8 cellular contexts compared by ENCODE assay signal in genomic region chr4:183407635-183408463, GRCh38. TPM values are rescaled to one million over a fixed set of nuclear protein-coding genes. Genes with fewer than 3 reads are reported as not detected.
A peak's percentile ranks its signal among the peaks of the same experiment; 100 is the strongest.
DNase-seq lines count a peak whose midpoint lies in the region; ATAC-seq, FAIRE-seq and TF ChIP-seq lines count a peak whose summit lies in the region.

No MANE protein-coding gene starts in this region.

- H3K4me1 ChIP-seq in astrocyte (ENCODE audit: insufficient read depth, low read length), result peaks cover 1% of the 10 kb centered on the region
- H3K4me1 ChIP-seq in mesodermal cell (ENCODE audit: control insufficient read depth, insufficient read depth, low read length, poor library complexity, severe bottlenecking), result no peaks in the 10 kb centered on the region

- peak overlapping the region; percentile 83 for H3K4me2 ChIP-seq in astrocyte (ENCODE audit: low read length)

- DNase-seq in activated naive CD4-positive, alpha-beta T cell treated with Interleukin-2 at 50 U/mL for 16 hours, result no peak
- no peak for DNase-seq in astrocyte (ENCODE audit: low read depth)
- no peak for DNase-seq in type B pancreatic cell (ENCODE audit: extremely low spot score, unreplicated experiment)
- DNase-seq in GM19240 (ENCODE audit: insufficient read length, low spot score), result no peak
- no peak for DNase-seq in middle frontal gyrus (ENCODE audit: extremely low spot score, low spot score)

- H3K4me1 Mint-ChIP-seq in activated naive CD4-positive, alpha-beta T cell treated with anti-CD3 and anti-CD28 coated beads, Interleukin-2, amount 50 U/mL, for 24 hours, result peaks cover 14% of the 10 kb centered on the region
- H3K4me1 Mint-ChIP-seq in astrocyte (ENCODE audit: low read depth, unreplicated experiment), result no peaks in the 10 kb centered on the region
- peaks cover 22% of the 10 kb centered on the region for H3K4me1 Mint-ChIP-seq in type B pancreatic cell (ENCODE audit: unreplicated experiment)

- H3K36me3 ChIP-seq in astrocyte (ENCODE audit: insufficient read depth, low read length) (no peaks in the 10 kb centered on the region), mesodermal cell (ENCODE audit: control insufficient read depth, insufficient read depth, low read length) (no peaks in the 10 kb centered on the region)

- no peaks in the 10 kb centered on the region for H3K27me3 Mint-ChIP-seq in activated naive CD4-positive, alpha-beta T cell treated with anti-CD3 and anti-CD28 coated beads, Interleukin-2, amount 50 U/mL, for 24 hours
- H3K27me3 Mint-ChIP-seq in astrocyte (ENCODE audit: low read depth, unreplicated experiment), result peaks cover 15% of the 10 kb centered on the region
- no peaks in the 10 kb centered on the region for H3K27me3 Mint-ChIP-seq in type B pancreatic cell

- H3K27me3 ChIP-seq in astrocyte (ENCODE audit: insufficient read depth, low read length), result no peaks in the 10 kb centered on the region

- no peaks in the 10 kb centered on the region for H3K9me3 Mint-ChIP-seq in activated naive CD4-positive, alpha-beta T cell treated with anti-CD3 and anti-CD28 coated beads, Interleukin-2, amount 50 U/mL, for 24 hours
- H3K9me3 Mint-ChIP-seq in astrocyte (ENCODE audit: unreplicated experiment) (no peaks in the 10 kb centered on the region), type B pancreatic cell (no peaks in the 10 kb centered on the region)

- H4K20me1 ChIP-seq in astrocyte (ENCODE audit: insufficient read depth, low read length), result no peaks in the 10 kb centered on the region

- 76 to 81% methylated on average over 4 to 7 of the region's 8 CpGs for WGBS in mesodermal cell (ENCODE audit: insufficient coverage in 2 of 2), 2 experiments

- no peaks in the 10 kb centered on the region for H3K9me3 ChIP-seq in astrocyte (ENCODE audit: insufficient read depth, low read depth, low read length)
- no peaks in the 10 kb centered on the region for H3K9me3 ChIP-seq in mesodermal cell (ENCODE audit: control insufficient read depth, low read length)

- ATAC-seq in GM21390 (IDR thresholded peaks at IDR 0.05; ENCODE audit: unreplicated experiment), result no peak

- H3K9ac ChIP-seq in astrocyte (ENCODE audit: low read length), result peak overlapping the region; percentile 76

- H3K4me3 Mint-ChIP-seq in activated naive CD4-positive, alpha-beta T cell treated with anti-CD3 and anti-CD28 coated beads, Interleukin-2, amount 50 U/mL, for 24 hours, result peak overlapping the region; percentile 77
- H3K4me3 Mint-ChIP-seq in astrocyte (ENCODE audit: unreplicated experiment), result peak overlapping the region; percentile 76
- peak overlapping the region; percentile 87 for H3K4me3 Mint-ChIP-seq in type B pancreatic cell

- FAIRE-seq in astrocyte (lab: Jason Lieb, UNC), result no peak

- no peaks in the 10 kb centered on the region for H3K79me2 ChIP-seq in astrocyte (ENCODE audit: insufficient read depth, low read length)

- peak overlapping the region; percentile 37 for H3K27ac Mint-ChIP-seq in activated naive CD4-positive, alpha-beta T cell treated with anti-CD3 and anti-CD28 coated beads, Interleukin-2, amount 50 U/mL, for 24 hours
- H3K27ac Mint-ChIP-seq in astrocyte (ENCODE audit: unreplicated experiment) (peak overlapping the region; percentile 6), type B pancreatic cell (peak overlapping the region; percentile 100)

- no peak for TF ChIP-seq CTCF in astrocyte (IDR thresholded peaks at IDR 0.05; ENCODE audit: insufficient read depth, low read depth, low read length)
- no peak for TF ChIP-seq CTCF in type B pancreatic cell (conservative IDR thresholded peaks at IDR 0.05)

- H3K4me3 ChIP-seq in astrocyte (ENCODE audit: insufficient read depth, low read depth, low read length), result peak overlapping the region; percentile 59
- peak overlapping the region; percentile 31 for H3K4me3 ChIP-seq in mesodermal cell (ENCODE audit: extremely low read depth, insufficient read depth, low read length, poor library complexity, severe bottlenecking)

- H2AFZ ChIP-seq in astrocyte (ENCODE audit: low read depth, low read length), result peak overlapping the region; percentile 62

- peak overlapping the region; percentile 14 for H3K27ac ChIP-seq in astrocyte (ENCODE audit: low read depth, low read length)
- peak overlapping the region; percentile 85 for H3K27ac ChIP-seq in mesodermal cell (ENCODE audit: low read depth, low read length, severe bottlenecking)

- H3K36me3 Mint-ChIP-seq in activated naive CD4-positive, alpha-beta T cell treated with anti-CD3 and anti-CD28 coated beads, Interleukin-2, amount 50 U/mL, for 24 hours, result no peaks in the 10 kb centered on the region
- H3K36me3 Mint-ChIP-seq in astrocyte (ENCODE audit: low read depth, unreplicated experiment) (peaks cover 2% of the 10 kb centered on the region), type B pancreatic cell (no peaks in the 10 kb centered on the region)

RNA-seq across cellular contexts. Expression of gene CDKN2AIP, which starts 36.6 kb away (rescaled TPM):
- total RNA-seq in astrocyte (9.6 and 11.6 TPM in 2 replicates), type B pancreatic cell (ENCODE audit: low replicate concordance) (29.7 and 57.5 TPM in 2 replicates)
- 16.3 TPM for polyA plus RNA-seq in mesodermal cell (2013, experiment 1 of 2)
- polyA plus RNA-seq in mesodermal cell (2013, experiment 2 of 2), result 16.9 TPM

Comparison
In these comparisons a context has a peak if more than half of its experiments do, and no peak if none do; other contexts are left out.
1. H3K27ac Mint-ChIP-seq: peak in every context shown above with its lines; median percentile 100 in type B pancreatic cell; 37 in activated naive CD4-positive, alpha-beta T cell treated with anti-CD3 and anti-CD28 coated beads, Interleukin-2, amount 50 U/mL, for 24 hours; 6 in astrocyte.